ENCODE assay signal across 14 cellular contexts in the genomic region with DNA sequence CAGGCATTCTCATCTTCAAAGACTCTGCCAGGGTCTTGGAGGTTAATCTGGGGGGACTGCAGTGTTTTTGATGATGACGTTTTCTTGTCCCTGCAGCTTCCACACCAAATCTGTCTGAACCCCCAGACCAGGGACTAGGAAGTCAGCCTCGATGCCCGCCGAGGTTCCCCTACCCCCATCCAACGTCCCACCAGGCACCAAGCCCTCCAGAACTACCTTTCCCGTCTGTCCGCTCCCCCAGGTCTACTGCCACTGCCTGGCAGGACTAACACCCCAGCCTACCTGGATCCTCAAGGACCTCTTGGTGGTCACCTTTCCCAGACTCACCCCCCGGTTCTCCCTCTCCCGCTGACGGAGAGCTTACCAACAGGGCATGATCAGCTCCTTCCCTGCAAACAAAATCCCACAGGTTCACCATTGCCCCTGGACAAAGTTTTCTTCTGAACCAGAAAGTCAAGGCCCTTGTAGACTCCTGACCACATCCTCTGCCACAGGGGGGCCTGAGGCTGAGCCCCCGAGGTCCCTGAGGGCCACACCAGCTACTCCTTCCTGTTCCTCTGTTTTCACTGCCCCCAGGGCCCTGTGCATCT. TPM values are rescaled to one million over a fixed set of nuclear protein-coding genes. Genes with fewer than 3 reads are reported as not detected.
"Had no signal": no experiment of that assay in that cellular context is flagged by ENCODE, and none has a peak within 500 bp of the region (broad histone marks: within the 10 kb centered on the region; RNA-seq: fewer than 3 reads in every experiment).

No MANE protein-coding gene starts in this region.

- ATAC-seq: left lobe of liver had no signal

- DNase-seq: activated CD4-positive, alpha-beta T cell treated with anti-CD3 and anti-CD28 coated beads, Interleukin-2, amount 50 U/mL, for 4 hours; activated naive CD4-positive, alpha-beta T cell treated with anti-CD3 and anti-CD28 coated beads, Interleukin-2, amount 50 U/mL, for 16 hours; brain microvascular endothelial cell; cerebellar nuclear complex; foreskin melanocyte; Right ventricle myocardium superior; T-helper 2 cell; trophoblast cell had no signal

- H3K4me1 Mint-ChIP-seq: nephron had no signal

- H3K36me3 ChIP-seq: brain microvascular endothelial cell had no signal

- H3K27ac ChIP-seq: brain microvascular endothelial cell had no signal

- H3K4me3 Mint-ChIP-seq: memory B cell, nephron had no signal

- H3K27me3 ChIP-seq: brain microvascular endothelial cell had no signal

- H3K27ac Mint-ChIP-seq: memory B cell, nephron had no signal

RNA-seq across cellular contexts. Expression of a gene that starts 40.9 kb away (rescaled TPM):
- total RNA-seq: endothelial cell of umbilical vein, left lobe of liver, osteoblast, Right ventricle myocardium superior, skeletal muscle tissue had no signal
